14 cellular contexts compared by ENCODE assay signal in genomic region chr2:127401757-127402695, GRCh38. TPM values are rescaled to one million over a fixed set of nuclear protein-coding genes. Genes with fewer than 3 reads are reported as not detected.
DNase-seq lines count a peak whose midpoint lies in the region; ATAC-seq and TF ChIP-seq lines count a peak whose summit lies in the region.
"Had no signal": no experiment of that assay in that cellular context is flagged by ENCODE, and none has a peak within 500 bp of the region (broad histone marks: within the 10 kb centered on the region; RNA-seq: fewer than 3 reads in every experiment).

No MANE protein-coding gene starts in this region.

- DNase-seq in activated CD4-positive, alpha-beta T cell treated with anti-CD3 and anti-CD28 coated beads, Interleukin-2, amount 10 ng/mL, durations not matched to agents 24 days and 14 days: no peak
- DNase-seq in activated CD4-positive, alpha-beta T cell treated with anti-CD3 and anti-CD28 coated beads for 1 hour: no peak
- DNase-seq in HT1080 (ENCODE audit: low read depth): peak; percentile 49
- no peak for DNase-seq in central memory CD8-positive, alpha-beta T cell (ENCODE audit: low spot score in 2 of 2)
- DNase-seq in T-helper 1 cell: no peak
- no peak for DNase-seq in vagina (ENCODE audit: extremely low spot score in 2 of 2)
- DNase-seq: DMS79; NCI-H1694; stimulated activated CD4-positive, alpha-beta T cell treated with anti-CD3 and anti-CD28 coated beads, Interleukin-2, amount 100 ng/mL, for 48 hours; T-helper 9 cell had no signal

- H3K27me3 Mint-ChIP-seq in activated CD4-positive, alpha-beta T cell treated with anti-CD3 and anti-CD28 coated beads, Interleukin-2, amount 10 ng/mL, durations not matched to agents 24 days and 14 days: peaks cover 15% of the 10 kb centered on the region
- no peaks in the 10 kb centered on the region for H3K27me3 Mint-ChIP-seq in central memory CD8-positive, alpha-beta T cell

- peak overlapping the region; percentile 45 for H3K4me2 ChIP-seq in parathyroid adenoma (ENCODE audit: low read length)

- no peak overlapping the region for H3K4me3 Mint-ChIP-seq in activated CD4-positive, alpha-beta T cell treated with anti-CD3 and anti-CD28 coated beads, Interleukin-2, amount 10 ng/mL, durations not matched to agents 24 days and 14 days
- no peak overlapping the region for H3K4me3 Mint-ChIP-seq in central memory CD8-positive, alpha-beta T cell

- no peaks in the 10 kb centered on the region for H3K27me3 ChIP-seq in parathyroid adenoma (ENCODE audit: control insufficient read depth, insufficient read depth, low read length)
- no peaks in the 10 kb centered on the region for H3K27me3 ChIP-seq in vagina
- H3K27me3 ChIP-seq: ovary had no signal

- no peak for ATAC-seq in central memory CD8-positive, alpha-beta T cell (replicated peaks; ENCODE audit: extremely low read depth, poor library complexity, severe bottlenecking)
- no peak for ATAC-seq in HG03457 (IDR thresholded peaks at IDR 0.05; ENCODE audit: unreplicated experiment)

- H3K27ac ChIP-seq in parathyroid adenoma (peak overlapping the region; percentile 97), vagina (no peak overlapping the region)
- H3K27ac ChIP-seq: ovary had no signal

- no peak for TF ChIP-seq POLR2A in vagina (IDR thresholded peaks at IDR 0.05)

- no peak for TF ChIP-seq CTCF in parathyroid adenoma (IDR thresholded peaks at IDR 0.05)
- TF ChIP-seq CTCF in vagina (IDR thresholded peaks at IDR 0.05): no peak

- H3K79me2 ChIP-seq in parathyroid adenoma: no peaks in the 10 kb centered on the region

- peak overlapping the region; percentile 47 for H3K27ac Mint-ChIP-seq in activated CD4-positive, alpha-beta T cell treated with anti-CD3 and anti-CD28 coated beads, Interleukin-2, amount 10 ng/mL, durations not matched to agents 24 days and 14 days
- peak overlapping the region; percentile 59 for H3K27ac Mint-ChIP-seq in central memory CD8-positive, alpha-beta T cell (ENCODE audit: low read depth)

- no peaks in the 10 kb centered on the region for H3K9me3 Mint-ChIP-seq in activated CD4-positive, alpha-beta T cell treated with anti-CD3 and anti-CD28 coated beads, Interleukin-2, amount 10 ng/mL, durations not matched to agents 24 days and 14 days
- H3K9me3 Mint-ChIP-seq in central memory CD8-positive, alpha-beta T cell: no peaks in the 10 kb centered on the region

- H3K4me1 ChIP-seq in parathyroid adenoma (peaks cover 33% of the 10 kb centered on the region), vagina (peaks cover 23% of the 10 kb centered on the region)

- H2AFZ ChIP-seq in parathyroid adenoma: peak overlapping the region; percentile 80

- intact Hi-C loops in activated CD4-positive, alpha-beta T cell treated with anti-CD3 and anti-CD28 coated beads, Interleukin-2, amount 10 ng/mL, durations not matched to agents 24 days and 14 days (cut with micrococcal nuclease): loop anchor here (1.0 kb wide), 1 partner anchor 8 kb away; no protein-coding TSS in a partner anchor
- intact Hi-C loops in vagina (cut with DNase I): no loop called here

- H3K9me3 ChIP-seq in parathyroid adenoma (ENCODE audit: control insufficient read depth, low read length) (no peaks in the 10 kb centered on the region), vagina (no peaks in the 10 kb centered on the region)
- H3K9me3 ChIP-seq: ovary had no signal

- H3K4me3 ChIP-seq in parathyroid adenoma (ENCODE audit: low read depth, low read length) (peak overlapping the region; percentile 10), vagina (no peak overlapping the region)
- H3K4me3 ChIP-seq: ovary had no signal

- no peak overlapping the region for H3K9ac ChIP-seq in parathyroid adenoma

- H3K36me3 Mint-ChIP-seq in activated CD4-positive, alpha-beta T cell treated with anti-CD3 and anti-CD28 coated beads, Interleukin-2, amount 10 ng/mL, durations not matched to agents 24 days and 14 days (ENCODE audit: low read depth): no peaks in the 10 kb centered on the region
- no peaks in the 10 kb centered on the region for H3K36me3 Mint-ChIP-seq in central memory CD8-positive, alpha-beta T cell (ENCODE audit: insufficient read depth)

- H3K4me1 Mint-ChIP-seq in activated CD4-positive, alpha-beta T cell treated with anti-CD3 and anti-CD28 coated beads, Interleukin-2, amount 10 ng/mL, durations not matched to agents 24 days and 14 days: peaks cover 21% of the 10 kb centered on the region
- no peaks in the 10 kb centered on the region for H3K4me1 Mint-ChIP-seq in central memory CD8-positive, alpha-beta T cell

- H3K36me3 ChIP-seq in parathyroid adenoma (ENCODE audit: control insufficient read depth, insufficient read depth, low read length) (no peaks in the 10 kb centered on the region), vagina (no peaks in the 10 kb centered on the region)
- H3K36me3 ChIP-seq: ovary had no signal

RNA-seq across cellular contexts. Expression of gene MAP3K2, which starts 14.3 kb away (rescaled TPM):
- 53.7 and 57.5 TPM in 2 replicates for total RNA-seq in activated CD4-positive, alpha-beta T cell treated with anti-CD3 and anti-CD28 coated beads, Interleukin-2, amount 10 ng/mL, durations not matched to agents 24 days and 14 days
- 19.8 and 30.7 TPM in 2 replicates for total RNA-seq in HT1080 (2014; rRNA removed; shearing (Covaris generic))
- 9.7 and 16.0 TPM in 2 replicates for polyA plus RNA-seq in HT1080 (2015; cell fraction: cytosol; rRNA removed)
- polyA plus RNA-seq in HT1080 (2015; cell fraction: nucleus; rRNA removed): 11.2 and 13.1 TPM in 2 replicates
- total RNA-seq in vagina: 36.6 TPM

RNA-seq across cellular contexts. Expression of gene PROC, which starts 16.2 kb away (rescaled TPM):
- total RNA-seq in activated CD4-positive, alpha-beta T cell treated with anti-CD3 and anti-CD28 coated beads, Interleukin-2, amount 10 ng/mL, durations not matched to agents 24 days and 14 days: 0.12 TPM in 1 of 2 replicates, not detected in the other
- total RNA-seq in HT1080 (2014; rRNA removed; shearing (Covaris generic)): not detected in 2 replicates
- not detected in 2 replicates for polyA plus RNA-seq in HT1080 (2015; cell fraction: cytosol; rRNA removed)
- polyA plus RNA-seq in HT1080 (2015; cell fraction: nucleus; rRNA removed): not detected in 2 replicates
- total RNA-seq in vagina: not detected
- total RNA-seq: subcutaneous adipose tissue had no signal
- polyA plus RNA-seq: ovary had no signal
